9 cellular contexts compared by ENCODE assay signal in genomic region chr14:76203086-76204001, GRCh38. TPM values are rescaled to one million over a fixed set of nuclear protein-coding genes. Genes with fewer than 3 reads are reported as not detected.
DNase-seq lines count a peak whose midpoint lies in the region; ATAC-seq and TF ChIP-seq lines count a peak whose summit lies in the region.
"Had no signal": no experiment of that assay in that cellular context is flagged by ENCODE, and none has a peak within 500 bp of the region (broad histone marks: within the 10 kb centered on the region; RNA-seq: fewer than 3 reads in every experiment).

No MANE protein-coding gene starts in this region.

- peaks cover 75% of the 10 kb centered on the region for H3K36me3 Mint-ChIP-seq in dendritic cell treated with granulocyte-macrophage colony-stimulating factor and Interleukin-4, amounts not matched to agents 40 ng/mL and 50 ng/mL, for 4 days (ENCODE audit: low read depth)
- peaks cover 5% of the 10 kb centered on the region for H3K36me3 Mint-ChIP-seq in glutamatergic neuron (ENCODE audit: unreplicated experiment)

- intact Hi-C loops in heart right ventricle (cut with DNase I): no loop called here
- intact Hi-C loops in dendritic cell treated with granulocyte-macrophage colony-stimulating factor and Interleukin-4, amounts not matched to agents 40 ng/mL and 50 ng/mL, for 4 days (cut with micrococcal nuclease): no loop called here

- H3K27me3 Mint-ChIP-seq in dendritic cell treated with granulocyte-macrophage colony-stimulating factor and Interleukin-4, amounts not matched to agents 40 ng/mL and 50 ng/mL, for 4 days: no peaks in the 10 kb centered on the region
- H3K27me3 Mint-ChIP-seq in glutamatergic neuron (ENCODE audit: unreplicated experiment): no peaks in the 10 kb centered on the region

- ATAC-seq in heart right ventricle (peak in 5 of 8 donors; percentile 33 to 74 (median 44)), HG03159 (IDR thresholded peaks at IDR 0.05; ENCODE audit: unreplicated experiment) (peak; percentile 56)

- H3K9me3 Mint-ChIP-seq in dendritic cell treated with granulocyte-macrophage colony-stimulating factor and Interleukin-4, amounts not matched to agents 40 ng/mL and 50 ng/mL, for 4 days: no peaks in the 10 kb centered on the region
- H3K9me3 Mint-ChIP-seq in glutamatergic neuron (ENCODE audit: unreplicated experiment): no peaks in the 10 kb centered on the region

- WGBS in heart right ventricle, 2 donors: 90 to 91% methylated on average over 11 of the region's 11 CpGs

- no peaks in the 10 kb centered on the region for H3K27me3 ChIP-seq in heart right ventricle
- H3K27me3 ChIP-seq in right atrium auricular region: no peaks in the 10 kb centered on the region
- H3K27me3 ChIP-seq: neutrophil had no signal

- peaks cover 40% of the 10 kb centered on the region for H3K4me1 Mint-ChIP-seq in dendritic cell treated with granulocyte-macrophage colony-stimulating factor and Interleukin-4, amounts not matched to agents 40 ng/mL and 50 ng/mL, for 4 days (ENCODE audit: low read depth)
- H3K4me1 Mint-ChIP-seq in glutamatergic neuron (ENCODE audit: low read depth, unreplicated experiment): no peaks in the 10 kb centered on the region

- H3K4me3 Mint-ChIP-seq in dendritic cell treated with granulocyte-macrophage colony-stimulating factor and Interleukin-4, amounts not matched to agents 40 ng/mL and 50 ng/mL, for 4 days: no peak overlapping the region
- H3K4me3 Mint-ChIP-seq in glutamatergic neuron (ENCODE audit: unreplicated experiment): no peak overlapping the region

- H3K4me3 ChIP-seq in heart right ventricle: no peak overlapping the region
- no peak overlapping the region for H3K4me3 ChIP-seq in right atrium auricular region

- H3K36me3 ChIP-seq in heart right ventricle: peaks cover 0 to 88% (median 11%) of the 10 kb centered on the region in 9 donors
- H3K36me3 ChIP-seq in right atrium auricular region: peaks cover 38% of the 10 kb centered on the region

- H3K9me3 ChIP-seq in heart right ventricle: no peaks in the 10 kb centered on the region
- H3K9me3 ChIP-seq in right atrium auricular region: no peaks in the 10 kb centered on the region
- H3K9me3 ChIP-seq: neutrophil had no signal

- no peak overlapping the region for H3K27ac ChIP-seq in heart right ventricle
- no peak overlapping the region for H3K27ac ChIP-seq in right atrium auricular region
- H3K27ac ChIP-seq: neutrophil had no signal

- peak in 1 of 2 donors; percentile 7 for DNase-seq in heart right ventricle
- no peak for DNase-seq in right atrium auricular region (ENCODE audit: low spot score)
- peak; percentile 98 for DNase-seq in renal cortical epithelial cell (ENCODE audit: low read depth)
- no peak for DNase-seq in AML-193 (lab: John Stamatoyannopoulos, UW)
- no peak for DNase-seq in stimulated activated naive CD4-positive, alpha-beta T cell treated with Interleukin-2 at 50 U/mL for 16 hours (lab: John Stamatoyannopoulos, UW)
- no peak for DNase-seq in glutamatergic neuron

- no peak for TF ChIP-seq CTCF in heart right ventricle (IDR thresholded peaks at IDR 0.05)
- no peak for TF ChIP-seq CTCF in right atrium auricular region (IDR thresholded peaks at IDR 0.05)
- TF ChIP-seq CTCF in glutamatergic neuron (IDR thresholded peaks at IDR 0.05; ENCODE audit: partially characterized antibody, unreplicated experiment): no peak

- H3K4me1 ChIP-seq in heart right ventricle: peaks cover 0 to 10% (median 0%) of the 10 kb centered on the region in 9 donors
- H3K4me1 ChIP-seq in right atrium auricular region: no peaks in the 10 kb centered on the region

- peak overlapping the region; percentile 61 for H3K27ac Mint-ChIP-seq in dendritic cell treated with granulocyte-macrophage colony-stimulating factor and Interleukin-4, amounts not matched to agents 40 ng/mL and 50 ng/mL, for 4 days
- H3K27ac Mint-ChIP-seq in glutamatergic neuron (ENCODE audit: unreplicated experiment): no peak overlapping the region

RNA-seq across cellular contexts. Expression of gene GPATCH2L, which starts 51.6 kb away (rescaled TPM):
- total RNA-seq in heart right ventricle: 10 to 100 TPM; 20.1 to 27.9 (median 25.1) TPM
- 1 to 10 TPM; 4.6 to 5.3 TPM for polyA plus RNA-seq in heart right ventricle
- total RNA-seq in right atrium auricular region: 10 to 100 TPM; 38.5 to 48.5 TPM
- 85.6 and 101 TPM in 2 replicates for total RNA-seq in renal cortical epithelial cell
- 115 TPM for total RNA-seq in glutamatergic neuron (ENCODE audit: unreplicated experiment)
